8 cellular contexts compared by ENCODE assay signal in genomic region chr2:64807417-64807816, GRCh38.
DNase-seq lines count a peak whose midpoint lies in the region; ATAC-seq and TF ChIP-seq lines count a peak whose summit lies in the region.

No MANE protein-coding gene starts in this region.

- CTCF ChIA-PET in RWPE1 (lab: Yijun Ruan, JAX) (interaction anchor here (0.5 to 1.4 kb wide), 4 partner anchors 60 to 190 kb away, joined by 3 to 4 read pairs (median 3); no protein-coding TSS in a partner anchor), T-cell (lab: Charles Lee) (no interaction called here)

- H3K36me3 Mint-ChIP-seq in CD14-positive monocyte (peaks cover 0 to 2% of the 10 kb centered on the region in 2 donors), T-cell (no peaks in the 10 kb centered on the region)

- no peaks in the 10 kb centered on the region for H3K27me3 Mint-ChIP-seq in CD14-positive monocyte (ENCODE audit: low read depth in 3 of 3)
- H3K27me3 Mint-ChIP-seq in T-cell = no peaks in the 10 kb centered on the region

- peak; percentile 60 for DNase-seq in CD14-positive monocyte (ENCODE audit: low spot score)
- peak; percentile 89 for DNase-seq in RWPE1 (ENCODE audit: low spot score)
- peak; percentile 44 to 49 for DNase-seq in stimulated activated CD8-positive, alpha-beta memory T cell treated with anti-CD3 and anti-CD28 coated beads, Interleukin-15, amount 100 ng/mL, for 48 hours (ENCODE audit: low read depth in 2 of 2)
- no peak for DNase-seq in T-cell

- intact Hi-C loops in CD14-positive monocyte (cut with micrococcal nuclease) = no loop called here

- ATAC-seq in GM21723 (IDR thresholded peaks at IDR 0.05; ENCODE audit: unreplicated experiment) = peak; percentile 89
- ATAC-seq in esophagus mucosa = peak; percentile 92
- no peak for ATAC-seq in HG03571 (IDR thresholded peaks at IDR 0.05; ENCODE audit: unreplicated experiment)
- no peak for ATAC-seq in T-cell (replicated peaks in 1 of 4)
- ATAC-seq in HG02678 (IDR thresholded peaks at IDR 0.05; ENCODE audit: unreplicated experiment) = no peak

- peak overlapping the region; percentile 57 for H3K27ac ChIP-seq in RWPE1

- H3K4me1 Mint-ChIP-seq in CD14-positive monocyte (peaks cover 13% of the 10 kb centered on the region), T-cell (peaks cover 7 to 24% (median 7%) of the 10 kb centered on the region in 3 donors)

- no peak overlapping the region for H3K4me3 Mint-ChIP-seq in CD14-positive monocyte
- H3K4me3 Mint-ChIP-seq in T-cell = no peak overlapping the region

- POLR2A ChIA-PET in RWPE1 (lab: Yijun Ruan, JAX; ENCODE audit: low non-redundant PET) (no interaction called here), T-cell (lab: Charles Lee) (interaction anchor here in 1 of 2 donors (0.7 kb wide), 1 partner anchor 625 kb away, joined by 17 read pairs; no protein-coding TSS in a partner anchor)

- TF ChIP-seq CTCF in CD14-positive monocyte (IDR thresholded peaks at IDR 0.05) (no peak), RWPE1 (conservative IDR thresholded peaks at IDR 0.05; ENCODE audit: low read depth) (no peak; the same call in 1 of the 2 replicates)

- H3K9me3 Mint-ChIP-seq in CD14-positive monocyte (peaks cover 0 to 2% (median 0%) of the 10 kb centered on the region in 7 donors), T-cell (no peaks in the 10 kb centered on the region)

- H3K27ac Mint-ChIP-seq in CD14-positive monocyte = peak overlapping the region in 1 of 7 donors; percentile 74
- no peak overlapping the region for H3K27ac Mint-ChIP-seq in T-cell

Comparison
In these comparisons a context has a peak if more than half of its experiments do, and no peak if none do; other contexts are left out.
1. DNase-seq: peak in CD14-positive monocyte (single experiment), RWPE1 (single experiment) and stimulated activated CD8-positive, alpha-beta memory T cell treated with anti-CD3 and anti-CD28 coated beads, Interleukin-15, amount 100 ng/mL, for 48 hours (2 of 2); none in T-cell (0 of 34).
2. ATAC-seq: peak in GM21723 (single experiment) and esophagus mucosa (single experiment); none in HG03571 (single experiment), T-cell (0 of 4) and HG02678 (single experiment).